1 cellular context compared by ENCODE assay signal in the genomic region with DNA sequence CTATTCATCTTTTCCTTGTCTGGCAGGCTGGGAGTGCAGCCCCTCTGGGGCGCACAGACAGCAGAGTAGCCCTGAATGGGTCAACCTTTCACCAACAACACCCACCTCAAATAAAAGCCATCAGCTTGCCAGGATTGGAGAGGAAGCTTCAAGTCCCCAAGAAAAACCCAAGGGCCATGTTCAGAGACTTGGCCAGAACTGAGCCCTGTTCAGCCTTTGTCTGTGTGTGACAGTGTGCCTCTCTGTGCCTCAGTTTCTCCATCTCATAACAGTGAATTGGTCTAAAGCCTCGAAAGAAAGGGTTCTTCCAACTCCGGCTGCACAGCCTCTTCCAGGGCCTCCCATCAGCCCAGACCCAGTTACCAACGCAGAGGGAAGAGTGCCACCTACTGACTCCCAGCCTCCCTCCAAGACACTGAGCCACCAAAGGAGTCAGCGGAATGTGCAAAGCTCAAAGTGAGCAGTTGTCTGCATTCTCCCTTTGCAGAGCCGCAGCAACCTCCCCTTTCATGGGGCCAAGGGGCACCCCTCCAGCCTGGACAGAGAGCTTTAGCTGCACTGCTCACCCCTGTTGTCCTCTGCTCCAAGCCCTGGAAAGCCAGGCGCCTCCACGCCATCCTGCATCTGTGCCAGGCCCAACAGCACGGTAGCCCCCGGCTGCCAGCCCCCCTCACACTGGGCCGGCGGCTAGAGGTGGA.
TF ChIP-seq lines count a peak whose summit lies in the region.

No MANE protein-coding gene starts in this region.

TF ChIP-seq in HepG2, 621 proteins besides CTCF, POLR2A, EP300 and RAD21 (continued from another document and continues in another):
- TF ChIP-seq MAZ (IDR thresholded peaks at IDR 0.05; ENCODE audit: borderline replicate concordance, low read depth, low read length) (no peak), MAZ (CRISPR knock-in tag; IDR thresholded peaks at IDR 0.05; ENCODE audit: low read depth) (no peak), JUN (CRISPR knock-in tag; IDR thresholded peaks at IDR 0.05) (peak; percentile 19; the same call in 1 of the 2 replicates), ZNF670 (CRISPR knock-in tag; IDR thresholded peaks at IDR 0.05; ENCODE audit: borderline replicate concordance) (no peak), ZC3H13 (CRISPR knock-in tag; IDR thresholded peaks at IDR 0.05) (no peak), ZNF34 (CRISPR knock-in tag; IDR thresholded peaks at IDR 0.05; ENCODE audit: borderline replicate concordance) (no peak), ZNF205 (CRISPR knock-in tag; IDR thresholded peaks at IDR 0.05) (no peak), ZNF546 (CRISPR knock-in tag; conservative IDR thresholded peaks at IDR 0.05) (no peak), BRCA1 (CRISPR knock-in tag; IDR thresholded peaks at IDR 0.05) (no peak), ZNF460 (CRISPR knock-in tag; IDR thresholded peaks at IDR 0.05; ENCODE audit: borderline replicate concordance) (no peak), SYNCRIP (IDR thresholded peaks at IDR 0.05; ENCODE audit: insufficient read depth, low read depth, low read length) (no peak), TBL1XR1 (IDR thresholded peaks at IDR 0.05; ENCODE audit: borderline replicate concordance, low read length, partially characterized antibody) (no peak), AGO1 (IDR thresholded peaks at IDR 0.05; ENCODE audit: low read depth, low read length, poor library complexity, severe bottlenecking) (no peak), ZNF773 (CRISPR knock-in tag; IDR thresholded peaks at IDR 0.05; ENCODE audit: borderline replicate concordance) (no peak), ZNF274 (CRISPR knock-in tag; IDR thresholded peaks at IDR 0.05) (no peak), CBX5 (CRISPR knock-in tag; IDR thresholded peaks at IDR 0.05; ENCODE audit: borderline replicate concordance) (no peak), ERF (CRISPR knock-in tag; IDR thresholded peaks at IDR 0.05) (0 out of 2 replicates have a peak, but pooled peaks have one; percentile 36), KDM5B (CRISPR knock-in tag; IDR thresholded peaks at IDR 0.05; ENCODE audit: borderline replicate concordance) (no peak), FIP1L1 (IDR thresholded peaks at IDR 0.05; ENCODE audit: borderline replicate concordance, insufficient read depth, low read depth, low read length) (no peak), ZNF263 (CRISPR knock-in tag; IDR thresholded peaks at IDR 0.05) (0 out of 2 replicates have a peak, but pooled peaks have one; percentile 12), ZNF253 (CRISPR knock-in tag; IDR thresholded peaks at IDR 0.05; ENCODE audit: borderline replicate concordance) (no peak; the same call in 1 of the 2 replicates), HNRNPL (IDR thresholded peaks at IDR 0.05; ENCODE audit: low read depth, low read length) (no peak), RFX5 (IDR thresholded peaks at IDR 0.05; ENCODE audit: low read depth, low read length) (no peak), ZNF225 (CRISPR knock-in tag; IDR thresholded peaks at IDR 0.05) (no peak), ZNF441 (CRISPR knock-in tag; IDR thresholded peaks at IDR 0.05; ENCODE audit: borderline replicate concordance) (no peak), SIX4 (CRISPR knock-in tag; IDR thresholded peaks at IDR 0.05) (no peak), U2AF1 (optimal IDR thresholded peaks at IDR 0.05; ENCODE audit: low read depth, low read length) (no peak), SOX6 (IDR thresholded peaks at IDR 0.05) (no peak), SOX6 (CRISPR knock-in tag; IDR thresholded peaks at IDR 0.05) (no peak), RFXAP (CRISPR knock-in tag; IDR thresholded peaks at IDR 0.05; ENCODE audit: borderline replicate concordance) (0 out of 2 replicates have a peak, but pooled peaks have one; percentile 17), ZNF24 (IDR thresholded peaks at IDR 0.05) (no peak), TEAD3 (CRISPR knock-in tag; optimal IDR thresholded peaks at IDR 0.05; ENCODE audit: borderline replicate concordance) (peak; percentile 75), SNAI1 (CRISPR knock-in tag; IDR thresholded peaks at IDR 0.05; ENCODE audit: borderline replicate concordance) (no peak), ZNF724P (CRISPR knock-in tag; IDR thresholded peaks at IDR 0.05; ENCODE audit: borderline replicate concordance) (no peak), ZNF720 (CRISPR knock-in tag; IDR thresholded peaks at IDR 0.05) (no peak), ZNF567 (CRISPR knock-in tag; IDR thresholded peaks at IDR 0.05; ENCODE audit: borderline replicate concordance) (no peak)
- TF ChIP-seq, protein P1, sequence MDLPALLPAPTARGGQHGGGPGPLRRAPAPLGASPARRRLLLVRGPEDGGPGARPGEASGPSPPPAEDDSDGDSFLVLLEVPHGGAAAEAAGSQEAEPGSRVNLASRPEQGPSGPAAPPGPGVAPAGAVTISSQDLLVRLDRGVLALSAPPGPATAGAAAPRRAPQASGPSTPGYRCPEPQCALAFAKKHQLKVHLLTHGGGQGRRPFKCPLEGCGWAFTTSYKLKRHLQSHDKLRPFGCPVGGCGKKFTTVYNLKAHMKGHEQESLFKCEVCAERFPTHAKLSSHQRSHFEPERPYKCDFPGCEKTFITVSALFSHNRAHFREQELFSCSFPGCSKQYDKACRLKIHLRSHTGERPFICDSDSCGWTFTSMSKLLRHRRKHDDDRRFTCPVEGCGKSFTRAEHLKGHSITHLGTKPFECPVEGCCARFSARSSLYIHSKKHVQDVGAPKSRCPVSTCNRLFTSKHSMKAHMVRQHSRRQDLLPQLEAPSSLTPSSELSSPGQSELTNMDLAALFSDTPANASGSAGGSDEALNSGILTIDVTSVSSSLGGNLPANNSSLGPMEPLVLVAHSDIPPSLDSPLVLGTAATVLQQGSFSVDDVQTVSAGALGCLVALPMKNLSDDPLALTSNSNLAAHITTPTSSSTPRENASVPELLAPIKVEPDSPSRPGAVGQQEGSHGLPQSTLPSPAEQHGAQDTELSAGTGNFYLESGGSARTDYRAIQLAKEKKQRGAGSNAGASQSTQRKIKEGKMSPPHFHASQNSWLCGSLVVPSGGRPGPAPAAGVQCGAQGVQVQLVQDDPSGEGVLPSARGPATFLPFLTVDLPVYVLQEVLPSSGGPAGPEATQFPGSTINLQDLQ (CRISPR knock-in tag; IDR thresholded peaks at IDR 0.05), result no peak
- TF ChIP-seq, protein P2, sequence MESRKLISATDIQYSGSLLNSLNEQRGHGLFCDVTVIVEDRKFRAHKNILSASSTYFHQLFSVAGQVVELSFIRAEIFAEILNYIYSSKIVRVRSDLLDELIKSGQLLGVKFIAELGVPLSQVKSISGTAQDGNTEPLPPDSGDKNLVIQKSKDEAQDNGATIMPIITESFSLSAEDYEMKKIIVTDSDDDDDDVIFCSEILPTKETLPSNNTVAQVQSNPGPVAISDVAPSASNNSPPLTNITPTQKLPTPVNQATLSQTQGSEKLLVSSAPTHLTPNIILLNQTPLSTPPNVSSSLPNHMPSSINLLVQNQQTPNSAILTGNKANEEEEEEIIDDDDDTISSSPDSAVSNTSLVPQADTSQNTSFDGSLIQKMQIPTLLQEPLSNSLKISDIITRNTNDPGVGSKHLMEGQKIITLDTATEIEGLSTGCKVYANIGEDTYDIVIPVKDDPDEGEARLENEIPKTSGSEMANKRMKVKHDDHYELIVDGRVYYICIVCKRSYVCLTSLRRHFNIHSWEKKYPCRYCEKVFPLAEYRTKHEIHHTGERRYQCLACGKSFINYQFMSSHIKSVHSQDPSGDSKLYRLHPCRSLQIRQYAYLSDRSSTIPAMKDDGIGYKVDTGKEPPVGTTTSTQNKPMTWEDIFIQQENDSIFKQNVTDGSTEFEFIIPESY (CRISPR knock-in tag; IDR thresholded peaks at IDR 0.05), result no peak
- TF ChIP-seq, protein P3, sequence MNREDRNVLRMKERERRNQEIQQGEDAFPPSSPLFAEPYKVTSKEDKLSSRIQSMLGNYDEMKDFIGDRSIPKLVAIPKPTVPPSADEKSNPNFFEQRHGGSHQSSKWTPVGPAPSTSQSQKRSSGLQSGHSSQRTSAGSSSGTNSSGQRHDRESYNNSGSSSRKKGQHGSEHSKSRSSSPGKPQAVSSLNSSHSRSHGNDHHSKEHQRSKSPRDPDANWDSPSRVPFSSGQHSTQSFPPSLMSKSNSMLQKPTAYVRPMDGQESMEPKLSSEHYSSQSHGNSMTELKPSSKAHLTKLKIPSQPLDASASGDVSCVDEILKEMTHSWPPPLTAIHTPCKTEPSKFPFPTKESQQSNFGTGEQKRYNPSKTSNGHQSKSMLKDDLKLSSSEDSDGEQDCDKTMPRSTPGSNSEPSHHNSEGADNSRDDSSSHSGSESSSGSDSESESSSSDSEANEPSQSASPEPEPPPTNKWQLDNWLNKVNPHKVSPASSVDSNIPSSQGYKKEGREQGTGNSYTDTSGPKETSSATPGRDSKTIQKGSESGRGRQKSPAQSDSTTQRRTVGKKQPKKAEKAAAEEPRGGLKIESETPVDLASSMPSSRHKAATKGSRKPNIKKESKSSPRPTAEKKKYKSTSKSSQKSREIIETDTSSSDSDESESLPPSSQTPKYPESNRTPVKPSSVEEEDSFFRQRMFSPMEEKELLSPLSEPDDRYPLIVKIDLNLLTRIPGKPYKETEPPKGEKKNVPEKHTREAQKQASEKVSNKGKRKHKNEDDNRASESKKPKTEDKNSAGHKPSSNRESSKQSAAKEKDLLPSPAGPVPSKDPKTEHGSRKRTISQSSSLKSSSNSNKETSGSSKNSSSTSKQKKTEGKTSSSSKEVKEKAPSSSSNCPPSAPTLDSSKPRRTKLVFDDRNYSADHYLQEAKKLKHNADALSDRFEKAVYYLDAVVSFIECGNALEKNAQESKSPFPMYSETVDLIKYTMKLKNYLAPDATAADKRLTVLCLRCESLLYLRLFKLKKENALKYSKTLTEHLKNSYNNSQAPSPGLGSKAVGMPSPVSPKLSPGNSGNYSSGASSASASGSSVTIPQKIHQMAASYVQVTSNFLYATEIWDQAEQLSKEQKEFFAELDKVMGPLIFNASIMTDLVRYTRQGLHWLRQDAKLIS (CRISPR knock-in tag; IDR thresholded peaks at IDR 0.05), result no peak
- TF ChIP-seq, protein P4, sequence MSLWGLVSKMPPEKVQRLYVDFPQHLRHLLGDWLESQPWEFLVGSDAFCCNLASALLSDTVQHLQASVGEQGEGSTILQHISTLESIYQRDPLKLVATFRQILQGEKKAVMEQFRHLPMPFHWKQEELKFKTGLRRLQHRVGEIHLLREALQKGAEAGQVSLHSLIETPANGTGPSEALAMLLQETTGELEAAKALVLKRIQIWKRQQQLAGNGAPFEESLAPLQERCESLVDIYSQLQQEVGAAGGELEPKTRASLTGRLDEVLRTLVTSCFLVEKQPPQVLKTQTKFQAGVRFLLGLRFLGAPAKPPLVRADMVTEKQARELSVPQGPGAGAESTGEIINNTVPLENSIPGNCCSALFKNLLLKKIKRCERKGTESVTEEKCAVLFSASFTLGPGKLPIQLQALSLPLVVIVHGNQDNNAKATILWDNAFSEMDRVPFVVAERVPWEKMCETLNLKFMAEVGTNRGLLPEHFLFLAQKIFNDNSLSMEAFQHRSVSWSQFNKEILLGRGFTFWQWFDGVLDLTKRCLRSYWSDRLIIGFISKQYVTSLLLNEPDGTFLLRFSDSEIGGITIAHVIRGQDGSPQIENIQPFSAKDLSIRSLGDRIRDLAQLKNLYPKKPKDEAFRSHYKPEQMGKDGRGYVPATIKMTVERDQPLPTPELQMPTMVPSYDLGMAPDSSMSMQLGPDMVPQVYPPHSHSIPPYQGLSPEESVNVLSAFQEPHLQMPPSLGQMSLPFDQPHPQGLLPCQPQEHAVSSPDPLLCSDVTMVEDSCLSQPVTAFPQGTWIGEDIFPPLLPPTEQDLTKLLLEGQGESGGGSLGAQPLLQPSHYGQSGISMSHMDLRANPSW (CRISPR knock-in tag; IDR thresholded peaks at IDR 0.05; ENCODE audit: borderline replicate concordance), result no peak
- TF ChIP-seq, protein P5, sequence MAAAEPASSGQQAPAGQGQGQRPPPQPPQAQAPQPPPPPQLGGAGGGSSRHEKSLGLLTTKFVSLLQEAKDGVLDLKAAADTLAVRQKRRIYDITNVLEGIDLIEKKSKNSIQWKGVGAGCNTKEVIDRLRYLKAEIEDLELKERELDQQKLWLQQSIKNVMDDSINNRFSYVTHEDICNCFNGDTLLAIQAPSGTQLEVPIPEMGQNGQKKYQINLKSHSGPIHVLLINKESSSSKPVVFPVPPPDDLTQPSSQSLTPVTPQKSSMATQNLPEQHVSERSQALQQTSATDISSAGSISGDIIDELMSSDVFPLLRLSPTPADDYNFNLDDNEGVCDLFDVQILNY (CRISPR knock-in tag; conservative IDR thresholded peaks at IDR 0.05), result peak; percentile 44; the same call in 1 of the 2 replicates
- TF ChIP-seq, protein P6, sequence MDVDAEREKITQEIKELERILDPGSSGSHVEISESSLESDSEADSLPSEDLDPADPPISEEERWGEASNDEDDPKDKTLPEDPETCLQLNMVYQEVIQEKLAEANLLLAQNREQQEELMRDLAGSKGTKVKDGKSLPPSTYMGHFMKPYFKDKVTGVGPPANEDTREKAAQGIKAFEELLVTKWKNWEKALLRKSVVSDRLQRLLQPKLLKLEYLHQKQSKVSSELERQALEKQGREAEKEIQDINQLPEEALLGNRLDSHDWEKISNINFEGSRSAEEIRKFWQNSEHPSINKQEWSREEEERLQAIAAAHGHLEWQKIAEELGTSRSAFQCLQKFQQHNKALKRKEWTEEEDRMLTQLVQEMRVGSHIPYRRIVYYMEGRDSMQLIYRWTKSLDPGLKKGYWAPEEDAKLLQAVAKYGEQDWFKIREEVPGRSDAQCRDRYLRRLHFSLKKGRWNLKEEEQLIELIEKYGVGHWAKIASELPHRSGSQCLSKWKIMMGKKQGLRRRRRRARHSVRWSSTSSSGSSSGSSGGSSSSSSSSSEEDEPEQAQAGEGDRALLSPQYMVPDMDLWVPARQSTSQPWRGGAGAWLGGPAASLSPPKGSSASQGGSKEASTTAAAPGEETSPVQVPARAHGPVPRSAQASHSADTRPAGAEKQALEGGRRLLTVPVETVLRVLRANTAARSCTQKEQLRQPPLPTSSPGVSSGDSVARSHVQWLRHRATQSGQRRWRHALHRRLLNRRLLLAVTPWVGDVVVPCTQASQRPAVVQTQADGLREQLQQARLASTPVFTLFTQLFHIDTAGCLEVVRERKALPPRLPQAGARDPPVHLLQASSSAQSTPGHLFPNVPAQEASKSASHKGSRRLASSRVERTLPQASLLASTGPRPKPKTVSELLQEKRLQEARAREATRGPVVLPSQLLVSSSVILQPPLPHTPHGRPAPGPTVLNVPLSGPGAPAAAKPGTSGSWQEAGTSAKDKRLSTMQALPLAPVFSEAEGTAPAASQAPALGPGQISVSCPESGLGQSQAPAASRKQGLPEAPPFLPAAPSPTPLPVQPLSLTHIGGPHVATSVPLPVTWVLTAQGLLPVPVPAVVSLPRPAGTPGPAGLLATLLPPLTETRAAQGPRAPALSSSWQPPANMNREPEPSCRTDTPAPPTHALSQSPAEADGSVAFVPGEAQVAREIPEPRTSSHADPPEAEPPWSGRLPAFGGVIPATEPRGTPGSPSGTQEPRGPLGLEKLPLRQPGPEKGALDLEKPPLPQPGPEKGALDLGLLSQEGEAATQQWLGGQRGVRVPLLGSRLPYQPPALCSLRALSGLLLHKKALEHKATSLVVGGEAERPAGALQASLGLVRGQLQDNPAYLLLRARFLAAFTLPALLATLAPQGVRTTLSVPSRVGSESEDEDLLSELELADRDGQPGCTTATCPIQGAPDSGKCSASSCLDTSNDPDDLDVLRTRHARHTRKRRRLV (CRISPR knock-in tag; IDR thresholded peaks at IDR 0.05), result no peak
- TF ChIP-seq, protein P7, sequence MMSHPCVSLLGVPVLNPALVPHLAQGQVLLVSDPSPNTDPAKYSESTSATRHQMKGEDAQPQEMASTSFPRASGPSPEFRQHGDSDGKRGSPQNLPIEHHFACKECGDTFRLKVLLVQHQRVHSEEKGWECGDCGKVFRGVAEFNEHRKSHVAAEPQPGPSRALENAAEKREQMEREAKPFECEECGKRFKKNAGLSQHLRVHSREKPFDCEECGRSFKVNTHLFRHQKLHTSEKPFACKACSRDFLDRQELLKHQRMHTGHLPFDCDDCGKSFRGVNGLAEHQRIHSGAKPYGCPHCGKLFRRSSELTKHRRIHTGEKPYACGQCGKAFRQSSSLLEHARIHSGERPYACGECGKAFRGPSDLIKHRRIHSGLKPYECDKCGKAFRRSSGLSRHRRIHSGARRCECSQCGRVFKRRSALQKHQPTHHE (CRISPR knock-in tag; IDR thresholded peaks at IDR 0.05; ENCODE audit: borderline replicate concordance), result no peak
